In genomic region chr17:74956093-74956492, GRCh38 we compare ENCODE assay signal across 34 cellular contexts. TPM values are rescaled to one million over a fixed set of nuclear protein-coding genes. Genes with fewer than 3 reads are reported as not detected.
"Had no signal": no experiment of that assay in that cellular context is flagged by ENCODE, and none has a peak within 500 bp of the region (broad histone marks: within the 10 kb centered on the region; RNA-seq: fewer than 3 reads in every experiment).

No MANE protein-coding gene starts in this region.

- H3K9me3 Mint-ChIP-seq: effector memory CD8-positive, alpha-beta T cell; endodermal cell; mesothelial cell of epicardium had no signal

- ATAC-seq: effector memory CD8-positive, alpha-beta T cell; esophagus mucosa; gastrocnemius medialis; heart right ventricle; left cardiac atrium; left lung; left ventricle myocardium superior; lower lobe of right lung; mucosa of descending colon had no signal

- FAIRE-seq: endometrium, islet of Langerhans, keratinocyte had no signal

- H3K9me3 ChIP-seq: colonic mucosa, esophagus squamous epithelium, gastrocnemius medialis, heart right ventricle, lower lobe of right lung, mucosa of descending colon had no signal

- H3K4me1 ChIP-seq: colonic mucosa, gastrocnemius medialis, heart right ventricle had no signal

- H3K27me3 ChIP-seq: colonic mucosa, left lung had no signal

- H3K4me3 ChIP-seq: colonic mucosa, esophagus squamous epithelium, gastrocnemius medialis, heart right ventricle, left lung, lower lobe of right lung, mucosa of descending colon had no signal

- H3K27ac Mint-ChIP-seq: dendritic cell treated with granulocyte-macrophage colony-stimulating factor and Interleukin-4, amounts not matched to agents 40 ng/mL and 50 ng/mL, for 4 days; effector memory CD8-positive, alpha-beta T cell; endodermal cell; mesothelial cell of epicardium had no signal

- H3K36me3 ChIP-seq: colonic mucosa, esophagus squamous epithelium, gastrocnemius medialis had no signal

- H3K4me3 Mint-ChIP-seq: dendritic cell treated with granulocyte-macrophage colony-stimulating factor and Interleukin-4, amounts not matched to agents 40 ng/mL and 50 ng/mL, for 4 days; effector memory CD8-positive, alpha-beta T cell; endodermal cell; mesothelial cell of epicardium had no signal

- H3K27ac ChIP-seq: colonic mucosa, epithelial cell of prostate, esophagus squamous epithelium, gastrocnemius medialis, heart right ventricle, left lung, lower lobe of right lung had no signal

- H3K4me1 Mint-ChIP-seq: endodermal cell, mesothelial cell of epicardium had no signal

- DNase-seq: colonic mucosa; cortex of kidney; effector CD8-positive, alpha-beta T cell; effector memory CD8-positive, alpha-beta T cell; endodermal cell; erythroblast; esophagus squamous epithelium; foreskin fibroblast; foreskin melanocyte; gastrocnemius medialis; glutamatergic neuron; head of caudate nucleus; heart right ventricle; hippocampal formation; left cardiac atrium; left lung; left ventricle myocardium superior; lower lobe of right lung; mesenchymal stem cell; mucosa of descending colon had no signal

RNA-seq across cellular contexts. Expression of gene OTOP3, which starts 20.4 kb away (rescaled TPM):
- total RNA-seq: chondrocyte, dermis microvascular lymphatic vessel endothelial cell, endodermal cell, gastrocnemius medialis, glomerular endothelial cell, heart right ventricle, kidney epithelial cell, left cardiac atrium, left lung, left ventricle myocardium superior, lower lobe of right lung, lung microvascular endothelial cell, mesenteric fat pad, mesothelial cell of epicardium had no signal
- polyA plus RNA-seq: heart right ventricle had no signal

RNA-seq across cellular contexts. Expression of gene OTOP2, which starts 32.0 kb away (rescaled TPM):
- total RNA-seq: chondrocyte, dermis microvascular lymphatic vessel endothelial cell, endodermal cell, glomerular endothelial cell, heart right ventricle, kidney epithelial cell, left cardiac atrium, left lung, left ventricle myocardium superior, lower leg skin, lower lobe of right lung, lung microvascular endothelial cell, mesenteric fat pad, mesothelial cell of epicardium had no signal
- polyA plus RNA-seq: heart right ventricle, keratinocyte had no signal

RNA-seq across cellular contexts. Expression of gene USH1G, which starts 33.0 kb away (rescaled TPM):
- total RNA-seq: chondrocyte, dermis microvascular lymphatic vessel endothelial cell, gastrocnemius medialis, glomerular endothelial cell, heart right ventricle, kidney epithelial cell, left lung, left ventricle myocardium superior, lung microvascular endothelial cell, mesenteric fat pad, mucosa of descending colon had no signal
- polyA plus RNA-seq: heart right ventricle had no signal
